1 cellular context compared by ENCODE assay signal in genomic region chrX:108071578-108071977, GRCh38.
TF ChIP-seq lines count a peak whose summit lies in the region.

No MANE protein-coding gene starts in this region.

TF ChIP-seq in IMR-90, 13 proteins besides CTCF, POLR2A, EP300 and RAD21:
- TF ChIP-seq USF2 (IDR thresholded peaks at IDR 0.05; ENCODE audit: low read depth, low read length): no peak
- TF ChIP-seq MAFK (IDR thresholded peaks at IDR 0.05; ENCODE audit: low read depth, low read length): no peak
- TF ChIP-seq FOS (IDR thresholded peaks at IDR 0.05; ENCODE audit: low read depth, low read length): no peak
- no peak for TF ChIP-seq BHLHE40 (IDR thresholded peaks at IDR 0.05; ENCODE audit: low read depth, low read length)
- no peak for TF ChIP-seq NFE2L2 (IDR thresholded peaks at IDR 0.05; ENCODE audit: low read depth, low read length)
- no peak for TF ChIP-seq ELK1 (IDR thresholded peaks at IDR 0.05; ENCODE audit: borderline replicate concordance, low read depth, low read length)
- no peak for TF ChIP-seq RFX5 (IDR thresholded peaks at IDR 0.05; ENCODE audit: low read depth, low read length)
- no peak for TF ChIP-seq CEBPB (IDR thresholded peaks at IDR 0.05; ENCODE audit: low read depth, low read length)
- no peak for TF ChIP-seq MXI1 (IDR thresholded peaks at IDR 0.05; ENCODE audit: borderline replicate concordance, low read depth, low read length)
- TF ChIP-seq CHD1 (IDR thresholded peaks at IDR 0.05; ENCODE audit: low read depth, low read length): no peak
- no peak for TF ChIP-seq RCOR1 (IDR thresholded peaks at IDR 0.05; ENCODE audit: insufficient replicate concordance, low read length)
- TF ChIP-seq SMC3 (IDR thresholded peaks at IDR 0.05; ENCODE audit: low read depth, low read length): no peak
- no peak for TF ChIP-seq MAZ (IDR thresholded peaks at IDR 0.05; ENCODE audit: borderline replicate concordance, low read depth, low read length)
